Comparison of ENCODE assay signal across 1 cellular context in genomic region chr6:26122402-26122792, GRCh38.
TF ChIP-seq lines count a peak whose summit lies in the region.

No MANE protein-coding gene starts in this region.

TF ChIP-seq in HepG2, 621 proteins besides CTCF, POLR2A, EP300 and RAD21 (continued from another document):
- TF ChIP-seq BCL6 (CRISPR knock-in tag; IDR thresholded peaks at IDR 0.05) (0 out of 2 replicates have a peak, but pooled peaks have one; percentile 7), ZNF543 (CRISPR knock-in tag; IDR thresholded peaks at IDR 0.05) (0 out of 2 replicates have a peak, but pooled peaks have one; percentile 14), YY1 (IDR thresholded peaks at IDR 0.05; ENCODE audit: insufficient read depth, insufficient replicate concordance, low read depth, low read length) (peak; percentile 9), ZNF326 (CRISPR knock-in tag; IDR thresholded peaks at IDR 0.05; ENCODE audit: borderline replicate concordance) (no peak), HNRNPLL (IDR thresholded peaks at IDR 0.05; ENCODE audit: low read depth, low read length, poor library complexity, severe bottlenecking) (no peak), KMT2B (CRISPR knock-in tag; IDR thresholded peaks at IDR 0.05) (no peak), ZSCAN20 (CRISPR knock-in tag; IDR thresholded peaks at IDR 0.05; ENCODE audit: borderline replicate concordance) (0 out of 2 replicates have a peak, but pooled peaks have one; percentile 36), THYN1 (CRISPR knock-in tag; IDR thresholded peaks at IDR 0.05; ENCODE audit: borderline replicate concordance, low read depth) (peak; percentile 11; the same call in 1 of the 2 replicates), ZNF772 (CRISPR knock-in tag; IDR thresholded peaks at IDR 0.05) (no peak), PCBP1 (IDR thresholded peaks at IDR 0.05; ENCODE audit: borderline replicate concordance, low read depth, low read length) (no peak), ZC3H4 (CRISPR knock-in tag; IDR thresholded peaks at IDR 0.05; ENCODE audit: borderline replicate concordance) (peak; percentile 81), KDM3A (CRISPR knock-in tag; IDR thresholded peaks at IDR 0.05; ENCODE audit: low read depth) (no peak)
- TF ChIP-seq, protein P1, sequence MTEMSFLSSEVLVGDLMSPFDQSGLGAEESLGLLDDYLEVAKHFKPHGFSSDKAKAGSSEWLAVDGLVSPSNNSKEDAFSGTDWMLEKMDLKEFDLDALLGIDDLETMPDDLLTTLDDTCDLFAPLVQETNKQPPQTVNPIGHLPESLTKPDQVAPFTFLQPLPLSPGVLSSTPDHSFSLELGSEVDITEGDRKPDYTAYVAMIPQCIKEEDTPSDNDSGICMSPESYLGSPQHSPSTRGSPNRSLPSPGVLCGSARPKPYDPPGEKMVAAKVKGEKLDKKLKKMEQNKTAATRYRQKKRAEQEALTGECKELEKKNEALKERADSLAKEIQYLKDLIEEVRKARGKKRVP (CRISPR knock-in tag; IDR thresholded peaks at IDR 0.05): 0 out of 4 replicates have a peak, but pooled peaks of 1 of the 2 experiments have one; percentile 37
